15 cellular contexts compared by ENCODE assay signal in the genomic region with DNA sequence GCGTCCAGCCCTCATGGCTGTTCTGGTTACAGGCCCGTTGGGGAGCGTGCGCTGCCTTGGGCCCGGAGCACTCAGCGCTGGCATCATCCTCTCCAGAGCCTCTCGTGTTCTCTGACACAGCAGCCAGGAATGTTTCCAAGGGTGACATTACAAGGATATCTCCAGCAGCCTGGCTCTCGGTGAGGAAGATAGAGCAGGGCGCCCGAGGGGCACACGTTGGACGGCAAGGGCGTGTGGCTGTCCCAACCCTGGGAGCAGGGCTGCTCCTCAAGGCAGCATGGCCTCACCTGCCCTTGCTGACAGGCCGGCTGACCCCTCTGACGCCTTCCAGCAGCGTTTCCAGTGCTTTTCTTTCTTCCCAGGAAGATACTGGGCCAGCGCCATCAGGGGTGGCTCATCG. TPM values are rescaled to one million over a fixed set of nuclear protein-coding genes. Genes with fewer than 3 reads are reported as not detected.
DNase-seq lines count a peak whose midpoint lies in the region; ATAC-seq and TF ChIP-seq lines count a peak whose summit lies in the region.
"Had no signal": no experiment of that assay in that cellular context is flagged by ENCODE, and none has a peak within 500 bp of the region (broad histone marks: within the 10 kb centered on the region; RNA-seq: fewer than 3 reads in every experiment).

No MANE protein-coding gene starts in this region.

- intact Hi-C loops in naive thymus-derived CD4-positive, alpha-beta T cell (cut with micrococcal nuclease): no loop called here

- no peaks in the 10 kb centered on the region for H3K27me3 ChIP-seq in naive thymus-derived CD4-positive, alpha-beta T cell (ENCODE audit: control insufficient read depth in 2 of 2, insufficient read depth in 2 of 2, low read length in 2 of 2)
- peaks cover 37% of the 10 kb centered on the region for H3K27me3 ChIP-seq in foreskin keratinocyte

- CTCF ChIA-PET in naive thymus-derived CD4-positive, alpha-beta T cell (lab: Charles Lee): no interaction called here

- no peaks in the 10 kb centered on the region for H3K9me3 ChIP-seq in naive thymus-derived CD4-positive, alpha-beta T cell (ENCODE audit: control insufficient read depth in 2 of 3, low read length in 3 of 3)
- H3K9me3 ChIP-seq: mucosa of descending colon had no signal

- H3K4me1 ChIP-seq in naive thymus-derived CD4-positive, alpha-beta T cell (ENCODE audit: control insufficient read depth in 2 of 2, insufficient read depth in 2 of 2, low read length in 2 of 2): peaks cover 5 to 6% of the 10 kb centered on the region in 2 donors
- H3K4me1 ChIP-seq in foreskin keratinocyte: no peaks in the 10 kb centered on the region

- H3K27me3 Mint-ChIP-seq in naive thymus-derived CD4-positive, alpha-beta T cell: peaks cover 23 to 53% (median 37%) of the 10 kb centered on the region in 5 donors

- no peak overlapping the region for H3K27ac Mint-ChIP-seq in naive thymus-derived CD4-positive, alpha-beta T cell

- no peaks in the 10 kb centered on the region for H3K36me3 ChIP-seq in naive thymus-derived CD4-positive, alpha-beta T cell (ENCODE audit: control insufficient read depth in 2 of 3, insufficient read depth in 3 of 3, low read length in 3 of 3)

- no peak overlapping the region for H3K4me3 ChIP-seq in choroid plexus epithelial cell (ENCODE audit: low read depth, low read length)
- no peak overlapping the region for H3K4me3 ChIP-seq in naive thymus-derived CD4-positive, alpha-beta T cell (ENCODE audit: low read length)
- H3K4me3 ChIP-seq: mucosa of descending colon had no signal

- TF ChIP-seq CTCF in choroid plexus epithelial cell (conservative IDR thresholded peaks at IDR 0.05; ENCODE audit: low read depth, low read length): no peak
- no peak for TF ChIP-seq CTCF in foreskin keratinocyte (conservative IDR thresholded peaks at IDR 0.05)

- peak overlapping the region in 7 of 10 donors; percentile 2 to 98 (median 45) for H3K4me3 Mint-ChIP-seq in naive thymus-derived CD4-positive, alpha-beta T cell

- H3K27ac ChIP-seq in naive thymus-derived CD4-positive, alpha-beta T cell (ENCODE audit: low read depth, low read length): no peak overlapping the region
- H3K27ac ChIP-seq in foreskin keratinocyte: no peak overlapping the region

- ATAC-seq in naive thymus-derived CD4-positive, alpha-beta T cell: no peak
- no peak for ATAC-seq in foreskin keratinocyte
- ATAC-seq: mucosa of descending colon had no signal

- H3K4me1 Mint-ChIP-seq in naive thymus-derived CD4-positive, alpha-beta T cell: peaks cover 14 to 32% (median 22%) of the 10 kb centered on the region in 7 donors

- DNase-seq in DMS53 (lab: John Stamatoyannopoulos, UW) (peak; percentile 85), NCI-H460 (ENCODE audit: extremely low read depth, low read depth) (peak; percentile 12), choroid plexus epithelial cell (ENCODE audit: low read depth) (peak; percentile 44), GDM1 (lab: John Stamatoyannopoulos, UW) (no peak), NCI-H1092 treated with DMSO at 0.1 percent for 48 hours (lab: John Stamatoyannopoulos, UW) (no peak), foreskin keratinocyte (no peak)
- DNase-seq in naive thymus-derived CD4-positive, alpha-beta T cell: no peak
- no peak for DNase-seq in stimulated activated CD4-positive, alpha-beta T cell treated with anti-CD3 and anti-CD28 coated beads, Interleukin-4, amount 100 ng/mL, for 4 hours
- DNase-seq: activated T-cell treated with anti-CD3 and anti-CD28 coated beads, Interleukin-2, amount 50 U/mL, for 1 hour; aorta; C1 segment of cervical spinal cord; NCI-H1417; NCI-H69 had no signal

- POLR2A ChIA-PET in naive thymus-derived CD4-positive, alpha-beta T cell (lab: Charles Lee): no interaction called here

- no peaks in the 10 kb centered on the region for H3K36me3 Mint-ChIP-seq in naive thymus-derived CD4-positive, alpha-beta T cell

- peaks cover 0 to 3% (median 0%) of the 10 kb centered on the region in 11 donors for H3K9me3 Mint-ChIP-seq in naive thymus-derived CD4-positive, alpha-beta T cell

RNA-seq across cellular contexts. Expression of a gene that starts 14.4 kb away (rescaled TPM):
- not detected in 2 replicates for total RNA-seq in NCI-H460 (2014; rRNA removed; shearing (Covaris generic))
- polyA plus RNA-seq in NCI-H460 (2014; cell fraction: nucleus; rRNA removed): 2.0 TPM in 1 of 2 replicates, not detected in the other
- not detected for total RNA-seq in naive thymus-derived CD4-positive, alpha-beta T cell
- polyA plus RNA-seq in naive thymus-derived CD4-positive, alpha-beta T cell: not detected
- total RNA-seq in foreskin keratinocyte: not detected in 2 replicates
- not detected in 2 replicates for polyA plus RNA-seq in foreskin keratinocyte
- total RNA-seq: mucosa of descending colon, SK-MEL-5 had no signal

RNA-seq across cellular contexts. Expression of a gene that starts 22.6 kb away (rescaled TPM):
- total RNA-seq in NCI-H460 (2014; rRNA removed; shearing (Covaris generic)): not detected in 2 replicates
- polyA plus RNA-seq in NCI-H460 (2014; cell fraction: nucleus; rRNA removed): not detected in 2 replicates
- under 1 TPM in 1 of 5 experiments, not detected in 4; 0.32 TPM for total RNA-seq in naive thymus-derived CD4-positive, alpha-beta T cell
- not detected for polyA plus RNA-seq in naive thymus-derived CD4-positive, alpha-beta T cell
- total RNA-seq in foreskin keratinocyte: not detected in 2 replicates
- polyA plus RNA-seq in foreskin keratinocyte: not detected in 2 replicates
- total RNA-seq: SK-MEL-5 had no signal
- polyA plus RNA-seq: aorta had no signal

Comparison
In these comparisons a context has a peak if more than half of its experiments do, and no peak if none do; other contexts are left out.
1. DNase-seq: peak in DMS53 (single experiment), NCI-H460 (single experiment) and choroid plexus epithelial cell (single experiment); none in naive thymus-derived CD4-positive, alpha-beta T cell (0 of 9), GDM1 (single experiment), stimulated activated CD4-positive, alpha-beta T cell treated with anti-CD3 and anti-CD28 coated beads, Interleukin-4, amount 100 ng/mL, for 4 hours (0 of 2), NCI-H1092 treated with DMSO at 0.1 percent for 48 hours (single experiment) and foreskin keratinocyte (0 of 2).